ENCODE assay signal across 20 cellular contexts in the genomic region with DNA sequence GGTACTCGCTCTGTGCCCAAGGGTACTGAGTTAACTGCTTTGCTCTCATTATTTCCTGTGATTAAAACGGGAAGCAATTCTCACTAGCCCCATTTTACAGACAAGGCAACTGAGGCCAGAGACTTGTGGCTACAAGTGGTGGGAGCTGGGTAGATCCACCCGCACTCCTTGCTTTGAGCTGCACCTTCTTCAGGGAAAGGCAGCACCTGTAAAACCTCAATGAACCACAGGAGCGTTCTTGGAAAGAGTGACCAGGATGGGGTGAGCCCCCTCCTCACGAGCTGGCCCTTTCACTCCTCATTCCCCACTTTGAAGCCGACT.
DNase-seq lines count a peak whose midpoint lies in the region; ATAC-seq and TF ChIP-seq lines count a peak whose summit lies in the region.
"Had no signal": no experiment of that assay in that cellular context is flagged by ENCODE, and none has a peak within 500 bp of the region (broad histone marks: within the 10 kb centered on the region; RNA-seq: fewer than 3 reads in every experiment).

No MANE protein-coding gene starts in this region.

- no peaks in the 10 kb centered on the region for H3K9me3 Mint-ChIP-seq in chondrocyte (ENCODE audit: low read depth)
- H3K9me3 Mint-ChIP-seq: CD4-positive, alpha-beta T cell had no signal

- no peak overlapping the region for H3K27ac Mint-ChIP-seq in chondrocyte (ENCODE audit: unreplicated experiment)
- H3K27ac Mint-ChIP-seq: CD4-positive, alpha-beta T cell had no signal

- ATAC-seq in Right ventricle myocardium superior (ENCODE audit: poor library complexity) (no peak), psoas muscle (no peak), GM18520 (IDR thresholded peaks at IDR 0.05; ENCODE audit: unreplicated experiment) (no peak)
- ATAC-seq: HCT116 had no signal

- peaks cover 26% of the 10 kb centered on the region for H4K20me1 ChIP-seq in smooth muscle cell (ENCODE audit: low read depth)

- whole genome bisulfite sequencing in psoas muscle, 3 donors: 88 to 92% (median 91%) methylated on average over 6 of the region's 6 CpGs
- whole genome bisulfite sequencing in smooth muscle cell (ENCODE audit: low lambda C conversion rate): 94% methylated on average over 6 of the region's 6 CpGs

- no peak overlapping the region for H3K4me3 Mint-ChIP-seq in chondrocyte (ENCODE audit: unreplicated experiment)
- H3K4me3 Mint-ChIP-seq: CD4-positive, alpha-beta T cell had no signal

- peaks cover 15% of the 10 kb centered on the region for H3K4me1 ChIP-seq in HEK293 (ENCODE audit: control insufficient read depth, insufficient read depth, low read length)
- peaks cover 5% of the 10 kb centered on the region for H3K4me1 ChIP-seq in psoas muscle
- no peaks in the 10 kb centered on the region for H3K4me1 ChIP-seq in smooth muscle cell (ENCODE audit: low read depth)

- peak; percentile 2 for DNase-seq in Right ventricle myocardium superior
- no peak for DNase-seq in cardiac septum (ENCODE audit: low spot score)
- peak; percentile 20 for DNase-seq in chondrocyte (ENCODE audit: low spot score)
- DNase-seq in psoas muscle: peak; percentile 1 to 24
- no peak for DNase-seq in NCI-H2196 (lab: John Stamatoyannopoulos, UW; ENCODE audit: unreplicated experiment)
- DNase-seq in smooth muscle cell (lab: John Stamatoyannopoulos, UW; ENCODE audit: unreplicated experiment): no peak
- DNase-seq: ACHN; BE2C; CD4-positive, alpha-beta T cell; NCI-H1105 treated with DMSO at 0.1 percent for 48 hours; NCI-H146; NCI-H1930; NCI-H2227 treated with DMSO at 0.1 percent for 48 hours; NCI-H526 treated with DMSO at 0.1 percent for 48 hours; Peyer's patch had no signal

- H3K36me3 Mint-ChIP-seq in chondrocyte (ENCODE audit: low read depth): peaks cover 11% of the 10 kb centered on the region

- H3K27me3 ChIP-seq in psoas muscle (ENCODE audit: insufficient read depth in 3 of 3, low read length in 2 of 3) (no peaks in the 10 kb centered on the region), smooth muscle cell (ENCODE audit: low read depth) (no peaks in the 10 kb centered on the region)
- H3K27me3 ChIP-seq: BE2C, Peyer's patch, SJSA1 had no signal

- no peak overlapping the region for H3K4me2 ChIP-seq in smooth muscle cell

- intact Hi-C loops in Right ventricle myocardium superior (cut with DNase I): no loop called here
- intact Hi-C loops in cardiac septum (cut with DNase I): no loop called here
- intact Hi-C loops in psoas muscle (cut with DNase I): no loop called here

- CTCF ChIA-PET in HEK293 (lab: Yijun Ruan, JAX): interaction anchor here (0.7 to 2.2 kb wide), 3 partner anchors 21 to 71 kb away, joined by 5 to 9 read pairs (median 8); no protein-coding TSS in a partner anchor

- no peaks in the 10 kb centered on the region for H3F3A ChIP-seq in smooth muscle cell (ENCODE audit: low read depth)

- POLR2A ChIA-PET in HEK293 (lab: Yijun Ruan, JAX): no interaction called here

- TF ChIP-seq CTCF in HEK293 (tag by site-specific recombination; IDR thresholded peaks at IDR 0.05): no peak
- no peak for TF ChIP-seq CTCF in chondrocyte (IDR thresholded peaks at IDR 0.05)
- TF ChIP-seq CTCF in psoas muscle (IDR thresholded peaks at IDR 0.05): no peak
- TF ChIP-seq CTCF in smooth muscle cell (IDR thresholded peaks at IDR 0.05; ENCODE audit: borderline replicate concordance, insufficient read depth, poor library complexity, severe bottlenecking): no peak

- H3K27me3 Mint-ChIP-seq in chondrocyte (ENCODE audit: low read depth): no peaks in the 10 kb centered on the region
- H3K27me3 Mint-ChIP-seq: CD4-positive, alpha-beta T cell had no signal

- H3K9me3 ChIP-seq in HEK293 (ENCODE audit: control insufficient read depth, insufficient read depth, low read depth, low read length) (no peaks in the 10 kb centered on the region), psoas muscle (no peaks in the 10 kb centered on the region), smooth muscle cell (replicated peaks; ENCODE audit: low read depth) (no peaks in the 10 kb centered on the region)
- H3K9me3 ChIP-seq: BE2C, Peyer's patch, SJSA1 had no signal

- H3K36me3 ChIP-seq in HEK293 (ENCODE audit: control insufficient read depth in 2 of 2, insufficient read depth in 1 of 2, low read length in 2 of 2) (peaks cover 3 to 36% of the 10 kb centered on the region in 2 experiments; a peak in 2 of 3 replicates), psoas muscle (ENCODE audit: insufficient read depth in 1 of 2, low read depth in 1 of 2) (peaks cover 0 to 19% of the 10 kb centered on the region in 2 donors), smooth muscle cell (ENCODE audit: low read depth) (no peaks in the 10 kb centered on the region)
- H3K36me3 ChIP-seq: BE2C had no signal

- H3K27ac ChIP-seq in HEK293 (ENCODE audit: extremely low read depth, low read depth, low read length) (no peak overlapping the region), psoas muscle (no peak overlapping the region), smooth muscle cell (ENCODE audit: low read depth) (no peak overlapping the region)
- H3K27ac ChIP-seq: 22Rv1, SJSA1 had no signal

- H3K4me3 ChIP-seq in HEK293 (ENCODE audit: low read depth, low read length) (no peak overlapping the region), psoas muscle (no peak overlapping the region), smooth muscle cell (no peak overlapping the region)
- H3K4me3 ChIP-seq: Peyer's patch, SJSA1 had no signal

- peaks cover 15% of the 10 kb centered on the region for H3K4me1 Mint-ChIP-seq in chondrocyte (ENCODE audit: low read depth)

- H3K79me2 ChIP-seq in smooth muscle cell (ENCODE audit: low read depth): no peaks in the 10 kb centered on the region

- no peak overlapping the region for H3K9ac ChIP-seq in smooth muscle cell (ENCODE audit: low read depth)

- H2AFZ ChIP-seq in smooth muscle cell (ENCODE audit: low read depth): no peak overlapping the region

TF ChIP-seq in HEK293, 187 proteins besides CTCF, POLR2A, EP300 and RAD21:
- TF ChIP-seq ZBTB7A (tag by site-specific recombination; IDR thresholded peaks at IDR 0.05; ENCODE audit: low read depth) (0 out of 2 replicates have a peak, but pooled peaks have one; percentile 28), ELK4 (IDR thresholded peaks at IDR 0.05; ENCODE audit: borderline replicate concordance, low read depth, low read length) (no peak)

Comparison
In these comparisons a context has a peak if more than half of its experiments do, and no peak if none do; other contexts are left out.
1. DNase-seq: peak in Right ventricle myocardium superior (single experiment), chondrocyte (single experiment) and psoas muscle (2 of 2); none in cardiac septum (single experiment), NCI-H2196 (single experiment) and smooth muscle cell (single experiment).